27 cellular contexts compared by ENCODE assay signal in genomic region chr2:82314836-82315472, GRCh38.
"Had no signal": no experiment of that assay in that cellular context is flagged by ENCODE, and none has a peak within 500 bp of the region (broad histone marks: within the 10 kb centered on the region; RNA-seq: fewer than 3 reads in every experiment).

No MANE protein-coding gene starts in this region.

- H3K27ac ChIP-seq: ascending aorta, body of pancreas, KMS-11, Peyer's patch, RWPE1, SJCRH30 had no signal

- H3K9me3 ChIP-seq: ascending aorta, body of pancreas, MG63, Peyer's patch, SJCRH30, SK-N-SH had no signal

- H3K4me3 ChIP-seq: ascending aorta, body of pancreas, MG63, Peyer's patch, SJCRH30 had no signal

- H3K4me3 Mint-ChIP-seq: activated CD4-positive, alpha-beta T cell treated with anti-CD3 and anti-CD28 coated beads, Interleukin-2, amount 10 ng/mL, durations not matched to agents 24 days and 14 days; activated CD8-positive, alpha-beta memory T cell treated with anti-CD3 and anti-CD28 coated beads, Interleukin-2, amount 10 ng/mL, durations not matched to agents 7 days and 5 days; activated naive CD8-positive, alpha-beta T cell treated with anti-CD3 and anti-CD28 coated beads, Interleukin-2, amount 50 U/mL, for 24 hours; activated T-cell treated with anti-CD3 and anti-CD28 coated beads, Interleukin-2, amount 50 U/mL, for 24 hours; WTC11 had no signal

- H3K36me3 ChIP-seq: ascending aorta, MG63, Peyer's patch, SJCRH30 had no signal

- DNase-seq: activated CD4-positive, alpha-beta T cell treated with anti-CD3 and anti-CD28 coated beads, Interleukin-2, amount 10 ng/mL, durations not matched to agents 24 days and 14 days; activated CD4-positive, alpha-beta T cell treated with anti-CD3 and anti-CD28 coated beads, Interleukin-2, amount 50 U/mL, for 48 hours; activated CD4-positive, CD25-positive, alpha-beta regulatory T cell treated with anti-CD3 and anti-CD28 coated beads, Interleukin-2, amount 50 U/mL, for 72 hours; activated CD8-positive, alpha-beta memory T cell treated with anti-CD3 and anti-CD28 coated beads, Interleukin-2, amount 10 ng/mL, durations not matched to agents 7 days and 5 days; activated effector memory CD4-positive, alpha-beta T cell treated with anti-CD3 and anti-CD28 coated beads, Interleukin-2, amount 50 U/mL, for 16 hours; activated naive CD4-positive, alpha-beta T cell treated with Interleukin-2 at 50 U/mL for 16 hours; activated naive CD8-positive, alpha-beta T cell treated with anti-CD3 and anti-CD28 coated beads, Interleukin-2, amount 50 U/mL, for 24 hours; activated T-cell treated with anti-CD3 and anti-CD28 coated beads, Interleukin-2, amount 50 U/mL, for 24 hours; amniotic stem cell; body of pancreas; MG63; MV-4-11; NCI-H1092 treated with DMSO at 0.1 percent for 48 hours; NCI-H1417 treated with DMSO at 0.1 percent for 48 hours; NCI-H1694 treated with DMSO at 0.1 percent for 48 hours; NCI-H2081; NCI-H510A treated with DMSO at 0.1 percent for 48 hours; Peyer's patch; Right ventricle myocardium superior; SJCRH30; SK-N-SH had no signal

- H3K27ac Mint-ChIP-seq: activated CD4-positive, alpha-beta T cell treated with anti-CD3 and anti-CD28 coated beads, Interleukin-2, amount 10 ng/mL, durations not matched to agents 24 days and 14 days; activated CD8-positive, alpha-beta memory T cell treated with anti-CD3 and anti-CD28 coated beads, Interleukin-2, amount 10 ng/mL, durations not matched to agents 7 days and 5 days; activated naive CD4-positive, alpha-beta T cell treated with anti-CD3 and anti-CD28 coated beads, Interleukin-2, amount 50 U/mL, for 72 hours; activated naive CD8-positive, alpha-beta T cell treated with anti-CD3 and anti-CD28 coated beads, Interleukin-2, amount 50 U/mL, for 24 hours; activated T-cell treated with anti-CD3 and anti-CD28 coated beads, Interleukin-2, amount 50 U/mL, for 24 hours; WTC11 had no signal

- H3K9me3 Mint-ChIP-seq: activated CD4-positive, alpha-beta T cell treated with anti-CD3 and anti-CD28 coated beads, Interleukin-2, amount 10 ng/mL, durations not matched to agents 24 days and 14 days; WTC11 had no signal

- H3K4me1 Mint-ChIP-seq: activated CD4-positive, alpha-beta T cell treated with anti-CD3 and anti-CD28 coated beads, Interleukin-2, amount 10 ng/mL, durations not matched to agents 24 days and 14 days; activated CD8-positive, alpha-beta memory T cell treated with anti-CD3 and anti-CD28 coated beads, Interleukin-2, amount 10 ng/mL, durations not matched to agents 7 days and 5 days; activated naive CD8-positive, alpha-beta T cell treated with anti-CD3 and anti-CD28 coated beads, Interleukin-2, amount 50 U/mL, for 24 hours had no signal

- H3K4me1 ChIP-seq: ascending aorta, Peyer's patch, SJCRH30 had no signal

- H3K27me3 Mint-ChIP-seq: activated CD4-positive, alpha-beta T cell treated with anti-CD3 and anti-CD28 coated beads, Interleukin-2, amount 10 ng/mL, durations not matched to agents 24 days and 14 days; activated CD8-positive, alpha-beta memory T cell treated with anti-CD3 and anti-CD28 coated beads, Interleukin-2, amount 10 ng/mL, durations not matched to agents 7 days and 5 days; activated naive CD8-positive, alpha-beta T cell treated with anti-CD3 and anti-CD28 coated beads, Interleukin-2, amount 50 U/mL, for 24 hours; activated T-cell treated with anti-CD3 and anti-CD28 coated beads, Interleukin-2, amount 50 U/mL, for 24 hours had no signal

- ATAC-seq: activated CD8-positive, alpha-beta memory T cell treated with anti-CD3 and anti-CD28 coated beads, Interleukin-2, amount 10 ng/mL, durations not matched to agents 7 days and 5 days; activated naive CD4-positive, alpha-beta T cell treated with anti-CD3 and anti-CD28 coated beads, Interleukin-2, amount 50 U/mL, for 72 hours; activated naive CD8-positive, alpha-beta T cell treated with anti-CD3 and anti-CD28 coated beads, Interleukin-2, amount 50 U/mL, for 24 hours; body of pancreas; WTC11 had no signal

- FAIRE-seq: bronchial epithelial cell had no signal

- H3K36me3 Mint-ChIP-seq: activated CD8-positive, alpha-beta memory T cell treated with anti-CD3 and anti-CD28 coated beads, Interleukin-2, amount 10 ng/mL, durations not matched to agents 7 days and 5 days; activated naive CD4-positive, alpha-beta T cell treated with anti-CD3 and anti-CD28 coated beads, Interleukin-2, amount 50 U/mL, for 72 hours; WTC11 had no signal

- H3K27me3 ChIP-seq: ascending aorta, body of pancreas, MG63, Peyer's patch, SJCRH30 had no signal
